ENCODE assay signal across 1 cellular context in the genomic region with DNA sequence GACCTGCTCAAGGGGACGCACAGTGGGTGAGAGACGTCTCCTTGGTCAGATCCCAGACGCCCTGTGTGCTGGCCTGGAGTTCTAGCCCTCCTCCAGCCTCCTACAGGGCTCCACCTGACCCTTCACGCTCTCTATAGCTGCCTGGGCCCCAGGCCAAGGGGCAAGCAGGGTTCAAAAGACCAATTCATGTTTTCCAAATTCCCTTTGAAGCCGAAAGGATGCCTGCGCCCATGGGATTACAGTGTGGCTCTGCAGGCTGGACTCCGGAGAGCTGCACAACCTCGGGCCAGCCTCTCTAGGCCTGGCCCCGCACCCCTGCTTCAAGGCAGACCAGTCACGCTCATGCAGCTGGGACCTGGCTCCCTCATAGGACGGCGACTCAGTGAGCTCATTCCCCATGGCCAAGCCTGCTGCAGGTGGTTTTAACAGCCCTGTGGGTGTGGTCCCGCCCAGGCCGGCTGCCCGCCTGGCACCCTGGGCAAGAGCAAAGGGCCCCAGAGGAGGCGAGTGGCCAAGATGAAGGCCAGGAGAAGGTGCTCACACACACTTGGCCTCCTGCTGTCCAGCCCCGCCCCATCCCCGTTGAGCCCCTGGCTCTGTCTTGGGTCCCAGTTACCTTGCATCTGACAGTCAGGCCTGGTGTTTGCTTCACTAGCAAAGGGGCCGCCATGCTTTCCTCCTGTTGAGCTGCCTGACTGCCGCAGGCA.
TF ChIP-seq lines count a peak whose summit lies in the region.

No MANE protein-coding gene starts in this region.

TF ChIP-seq in HepG2, 621 proteins besides CTCF, POLR2A, EP300 and RAD21 (continued from another document and continues in another):
- TF ChIP-seq IKZF5 (CRISPR knock-in tag; IDR thresholded peaks at IDR 0.05) (peak; percentile 53; the same call in 1 of the 2 replicates), KLF11 (CRISPR knock-in tag; IDR thresholded peaks at IDR 0.05) (no peak), NCOA2 (CRISPR knock-in tag; IDR thresholded peaks at IDR 0.05) (peak; percentile 86), RARA (CRISPR knock-in tag; IDR thresholded peaks at IDR 0.05) (peak; percentile 95), ELF1 (CRISPR knock-in tag; IDR thresholded peaks at IDR 0.05) (no peak), ZNF530 (CRISPR knock-in tag; IDR thresholded peaks at IDR 0.05; ENCODE audit: low read depth) (no peak), ZNF746 (CRISPR knock-in tag; IDR thresholded peaks at IDR 0.05) (peak; percentile 70), PITX1 (CRISPR knock-in tag; IDR thresholded peaks at IDR 0.05) (peak; percentile 94), SPEN (CRISPR knock-in tag; IDR thresholded peaks at IDR 0.05; ENCODE audit: low read depth) (peak; percentile 60; the same call in 1 of the 2 replicates), ZNF180 (CRISPR knock-in tag; IDR thresholded peaks at IDR 0.05; ENCODE audit: borderline replicate concordance, low read depth) (peak; percentile 23; the same call in 1 of the 2 replicates), REXO4 (CRISPR knock-in tag; IDR thresholded peaks at IDR 0.05; ENCODE audit: borderline replicate concordance) (no peak), CBX5 (CRISPR knock-in tag; IDR thresholded peaks at IDR 0.05; ENCODE audit: borderline replicate concordance) (peak; percentile 66; the same call in 1 of the 2 replicates), MEF2D (CRISPR knock-in tag; IDR thresholded peaks at IDR 0.05) (no peak), ZNF614 (CRISPR knock-in tag; IDR thresholded peaks at IDR 0.05; ENCODE audit: borderline replicate concordance) (peak; percentile 67; the same call in 1 of the 2 replicates), ZNF44 (CRISPR knock-in tag; IDR thresholded peaks at IDR 0.05) (peak; percentile 33; the same call in 1 of the 2 replicates), KMT2A (CRISPR knock-in tag; IDR thresholded peaks at IDR 0.05) (peak; percentile 41; the same call in 1 of the 2 replicates), HDAC1 (CRISPR knock-in tag; IDR thresholded peaks at IDR 0.05) (peak; percentile 84), CSRNP1 (CRISPR knock-in tag; IDR thresholded peaks at IDR 0.05) (no peak; the same call in 1 of the 2 replicates), HMG20A (CRISPR knock-in tag; IDR thresholded peaks at IDR 0.05; ENCODE audit: borderline replicate concordance) (peak; percentile 72; the same call in 1 of the 2 replicates), KDM2A (CRISPR knock-in tag; IDR thresholded peaks at IDR 0.05; ENCODE audit: borderline replicate concordance, low read depth) (peak; percentile 55; the same call in 1 of the 2 replicates), ATF2 (CRISPR knock-in tag; IDR thresholded peaks at IDR 0.05) (peak; percentile 70; the same call in 1 of the 2 replicates), ZNF335 (CRISPR knock-in tag; IDR thresholded peaks at IDR 0.05) (0 out of 2 replicates have a peak, but pooled peaks have one; percentile 70), ZNF264 (CRISPR knock-in tag; IDR thresholded peaks at IDR 0.05) (peak; percentile 83; the same call in 1 of the 2 replicates), SP5 (CRISPR knock-in tag; IDR thresholded peaks at IDR 0.05; ENCODE audit: borderline replicate concordance, low read depth) (peak; percentile 63; the same call in 1 of the 2 replicates), TAF1 (CRISPR knock-in tag; IDR thresholded peaks at IDR 0.05) (peak; percentile 43), NKX3-1 (CRISPR knock-in tag; IDR thresholded peaks at IDR 0.05) (no peak), ZNF781 (CRISPR knock-in tag; IDR thresholded peaks at IDR 0.05; ENCODE audit: borderline replicate concordance, not compliant biosample characterization) (no peak), GABPB1 (CRISPR knock-in tag; IDR thresholded peaks at IDR 0.05) (peak; percentile 41; the same call in 1 of the 2 replicates), HOMEZ (CRISPR knock-in tag; IDR thresholded peaks at IDR 0.05; ENCODE audit: low read depth) (peak; percentile 68; the same call in 1 of the 2 replicates), ISL2 (CRISPR knock-in tag; IDR thresholded peaks at IDR 0.05) (peak; percentile 65; the same call in 1 of the 2 replicates), ZNF337 (CRISPR knock-in tag; IDR thresholded peaks at IDR 0.05; ENCODE audit: borderline replicate concordance, low read depth) (no peak), ASH2L (IDR thresholded peaks at IDR 0.05; ENCODE audit: insufficient read length, low read depth, low read length) (peak; percentile 97), ZNF225 (CRISPR knock-in tag; IDR thresholded peaks at IDR 0.05) (peak; percentile 14), NFIC (IDR thresholded peaks at IDR 0.05; ENCODE audit: low read length) (peak; percentile 46; the same call in 1 of the 2 replicates), LCORL (IDR thresholded peaks at IDR 0.05) (no peak; the same call in 1 of the 2 replicates), LCORL (CRISPR knock-in tag; IDR thresholded peaks at IDR 0.05) (peak; percentile 99), KLF15 (CRISPR knock-in tag; IDR thresholded peaks at IDR 0.05; ENCODE audit: borderline replicate concordance) (no peak), ZNF414 (CRISPR knock-in tag; IDR thresholded peaks at IDR 0.05) (0 out of 2 replicates have a peak, but pooled peaks have one; percentile 28)
- TF ChIP-seq, protein P1, sequence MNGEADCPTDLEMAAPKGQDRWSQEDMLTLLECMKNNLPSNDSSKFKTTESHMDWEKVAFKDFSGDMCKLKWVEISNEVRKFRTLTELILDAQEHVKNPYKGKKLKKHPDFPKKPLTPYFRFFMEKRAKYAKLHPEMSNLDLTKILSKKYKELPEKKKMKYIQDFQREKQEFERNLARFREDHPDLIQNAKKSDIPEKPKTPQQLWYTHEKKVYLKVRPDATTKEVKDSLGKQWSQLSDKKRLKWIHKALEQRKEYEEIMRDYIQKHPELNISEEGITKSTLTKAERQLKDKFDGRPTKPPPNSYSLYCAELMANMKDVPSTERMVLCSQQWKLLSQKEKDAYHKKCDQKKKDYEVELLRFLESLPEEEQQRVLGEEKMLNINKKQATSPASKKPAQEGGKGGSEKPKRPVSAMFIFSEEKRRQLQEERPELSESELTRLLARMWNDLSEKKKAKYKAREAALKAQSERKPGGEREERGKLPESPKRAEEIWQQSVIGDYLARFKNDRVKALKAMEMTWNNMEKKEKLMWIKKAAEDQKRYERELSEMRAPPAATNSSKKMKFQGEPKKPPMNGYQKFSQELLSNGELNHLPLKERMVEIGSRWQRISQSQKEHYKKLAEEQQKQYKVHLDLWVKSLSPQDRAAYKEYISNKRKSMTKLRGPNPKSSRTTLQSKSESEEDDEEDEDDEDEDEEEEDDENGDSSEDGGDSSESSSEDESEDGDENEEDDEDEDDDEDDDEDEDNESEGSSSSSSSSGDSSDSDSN (CRISPR knock-in tag; IDR thresholded peaks at IDR 0.05) = peak; percentile 85
- TF ChIP-seq, protein P2, sequence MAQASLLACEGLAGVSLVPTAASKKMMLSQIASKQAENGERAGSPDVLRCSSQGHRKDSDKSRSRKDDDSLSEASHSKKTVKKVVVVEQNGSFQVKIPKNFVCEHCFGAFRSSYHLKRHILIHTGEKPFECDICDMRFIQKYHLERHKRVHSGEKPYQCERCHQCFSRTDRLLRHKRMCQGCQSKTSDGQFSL (CRISPR knock-in tag; IDR thresholded peaks at IDR 0.05) = 0 out of 2 replicates have a peak, but pooled peaks have one; percentile 31
- TF ChIP-seq, protein P3, sequence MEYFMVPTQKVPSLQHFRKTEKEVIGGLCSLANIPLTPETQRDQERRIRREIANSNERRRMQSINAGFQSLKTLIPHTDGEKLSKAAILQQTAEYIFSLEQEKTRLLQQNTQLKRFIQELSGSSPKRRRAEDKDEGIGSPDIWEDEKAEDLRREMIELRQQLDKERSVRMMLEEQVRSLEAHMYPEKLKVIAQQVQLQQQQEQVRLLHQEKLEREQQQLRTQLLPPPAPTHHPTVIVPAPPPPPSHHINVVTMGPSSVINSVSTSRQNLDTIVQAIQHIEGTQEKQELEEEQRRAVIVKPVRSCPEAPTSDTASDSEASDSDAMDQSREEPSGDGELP (IDR thresholded peaks at IDR 0.05; ENCODE audit: borderline replicate concordance, low read depth) = peak; percentile 77; the same call in 1 of the 2 replicates
- TF ChIP-seq, protein P4, sequence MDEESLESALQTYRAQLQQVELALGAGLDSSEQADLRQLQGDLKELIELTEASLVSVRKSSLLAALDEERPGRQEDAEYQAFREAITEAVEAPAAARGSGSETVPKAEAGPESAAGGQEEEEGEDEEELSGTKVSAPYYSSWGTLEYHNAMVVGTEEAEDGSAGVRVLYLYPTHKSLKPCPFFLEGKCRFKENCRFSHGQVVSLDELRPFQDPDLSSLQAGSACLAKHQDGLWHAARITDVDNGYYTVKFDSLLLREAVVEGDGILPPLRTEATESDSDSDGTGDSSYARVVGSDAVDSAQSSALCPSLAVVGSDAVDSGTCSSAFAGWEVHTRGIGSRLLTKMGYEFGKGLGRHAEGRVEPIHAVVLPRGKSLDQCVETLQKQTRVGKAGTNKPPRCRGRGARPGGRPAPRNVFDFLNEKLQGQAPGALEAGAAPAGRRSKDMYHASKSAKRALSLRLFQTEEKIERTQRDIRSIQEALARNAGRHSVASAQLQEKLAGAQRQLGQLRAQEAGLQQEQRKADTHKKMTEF (CRISPR knock-in tag; IDR thresholded peaks at IDR 0.05) = peak; percentile 85
- TF ChIP-seq, protein P5, sequence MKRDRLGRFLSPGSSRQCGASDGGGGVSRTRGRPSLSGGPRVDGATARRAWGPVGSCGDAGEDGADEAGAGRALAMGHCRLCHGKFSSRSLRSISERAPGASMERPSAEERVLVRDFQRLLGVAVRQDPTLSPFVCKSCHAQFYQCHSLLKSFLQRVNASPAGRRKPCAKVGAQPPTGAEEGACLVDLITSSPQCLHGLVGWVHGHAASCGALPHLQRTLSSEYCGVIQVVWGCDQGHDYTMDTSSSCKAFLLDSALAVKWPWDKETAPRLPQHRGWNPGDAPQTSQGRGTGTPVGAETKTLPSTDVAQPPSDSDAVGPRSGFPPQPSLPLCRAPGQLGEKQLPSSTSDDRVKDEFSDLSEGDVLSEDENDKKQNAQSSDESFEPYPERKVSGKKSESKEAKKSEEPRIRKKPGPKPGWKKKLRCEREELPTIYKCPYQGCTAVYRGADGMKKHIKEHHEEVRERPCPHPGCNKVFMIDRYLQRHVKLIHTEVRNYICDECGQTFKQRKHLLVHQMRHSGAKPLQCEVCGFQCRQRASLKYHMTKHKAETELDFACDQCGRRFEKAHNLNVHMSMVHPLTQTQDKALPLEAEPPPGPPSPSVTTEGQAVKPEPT (CRISPR knock-in tag; IDR thresholded peaks at IDR 0.05; ENCODE audit: low read depth) = peak; percentile 46; the same call in 1 of the 2 replicates
- TF ChIP-seq, protein P6, sequence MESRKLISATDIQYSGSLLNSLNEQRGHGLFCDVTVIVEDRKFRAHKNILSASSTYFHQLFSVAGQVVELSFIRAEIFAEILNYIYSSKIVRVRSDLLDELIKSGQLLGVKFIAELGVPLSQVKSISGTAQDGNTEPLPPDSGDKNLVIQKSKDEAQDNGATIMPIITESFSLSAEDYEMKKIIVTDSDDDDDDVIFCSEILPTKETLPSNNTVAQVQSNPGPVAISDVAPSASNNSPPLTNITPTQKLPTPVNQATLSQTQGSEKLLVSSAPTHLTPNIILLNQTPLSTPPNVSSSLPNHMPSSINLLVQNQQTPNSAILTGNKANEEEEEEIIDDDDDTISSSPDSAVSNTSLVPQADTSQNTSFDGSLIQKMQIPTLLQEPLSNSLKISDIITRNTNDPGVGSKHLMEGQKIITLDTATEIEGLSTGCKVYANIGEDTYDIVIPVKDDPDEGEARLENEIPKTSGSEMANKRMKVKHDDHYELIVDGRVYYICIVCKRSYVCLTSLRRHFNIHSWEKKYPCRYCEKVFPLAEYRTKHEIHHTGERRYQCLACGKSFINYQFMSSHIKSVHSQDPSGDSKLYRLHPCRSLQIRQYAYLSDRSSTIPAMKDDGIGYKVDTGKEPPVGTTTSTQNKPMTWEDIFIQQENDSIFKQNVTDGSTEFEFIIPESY (CRISPR knock-in tag; IDR thresholded peaks at IDR 0.05) = 0 out of 2 replicates have a peak, but pooled peaks have one; percentile 5
